20 cellular contexts compared by ENCODE assay signal in the genomic region with DNA sequence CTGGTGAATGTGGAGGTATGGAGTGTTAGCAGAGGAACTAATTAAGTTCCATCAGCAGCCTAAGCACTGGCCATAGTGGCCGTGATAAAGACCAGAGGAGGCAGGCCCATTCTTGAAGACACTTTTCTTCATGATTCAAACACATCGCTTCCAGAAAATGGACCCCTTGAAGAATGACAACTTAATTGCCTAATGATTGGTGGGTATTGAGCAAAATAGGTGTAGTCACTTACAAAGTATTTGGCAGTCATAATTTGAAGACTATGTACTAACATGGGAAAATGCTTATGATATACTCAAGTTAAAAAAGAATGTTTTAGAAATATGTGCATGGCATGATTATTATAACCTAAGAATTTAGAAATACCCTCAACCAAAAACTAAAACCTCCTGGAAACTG. TPM values are rescaled to one million over a fixed set of nuclear protein-coding genes. Genes with fewer than 3 reads are reported as not detected.
"Had no signal": no experiment of that assay in that cellular context is flagged by ENCODE, and none has a peak within 500 bp of the region (broad histone marks: within the 10 kb centered on the region; RNA-seq: fewer than 3 reads in every experiment).

No MANE protein-coding gene starts in this region.

- H3K36me3 ChIP-seq: gastrocnemius medialis, heart right ventricle, ovary, suprapubic skin, tibial artery, upper lobe of right lung, vagina had no signal

- H3K4me3 ChIP-seq: coronary artery, gastrocnemius medialis, heart right ventricle, mucosa of descending colon, ovary, smooth muscle cell, suprapubic skin, tibial artery, upper lobe of right lung, vagina had no signal

- H3K9me3 ChIP-seq: gastrocnemius medialis, heart right ventricle, mucosa of descending colon, ovary, suprapubic skin, tibial artery, upper lobe of right lung, vagina had no signal

- H3K27me3 ChIP-seq: gastrocnemius medialis, ovary, suprapubic skin, tibial artery, vagina had no signal

- H3K4me2 ChIP-seq: smooth muscle cell had no signal

- ATAC-seq: gastrocnemius medialis; heart right ventricle; left lobe of liver; mucosa of descending colon; naive thymus-derived CD8-positive, alpha-beta T cell; right cardiac atrium; upper lobe of right lung had no signal

- H3K4me1 ChIP-seq: gastrocnemius medialis, heart right ventricle, suprapubic skin, tibial artery, upper lobe of right lung, vagina had no signal

- DNase-seq: effector CD4-positive, alpha-beta T cell; endodermal cell; gastrocnemius medialis; heart right ventricle; hypothalamus; islet precursor cell; mammary epithelial cell; mucosa of descending colon; naive thymus-derived CD8-positive, alpha-beta T cell; ovary; right cardiac atrium; stimulated activated CD4-positive, alpha-beta T cell treated with anti-CD3 and anti-CD28 coated beads, Interleukin-2, amount 100 ng/mL, for 48 hours; stimulated activated naive CD4-positive, alpha-beta T cell treated with Interleukin-2 at 50 U/mL for 16 hours; tibial artery; upper lobe of right lung had no signal

- H3K27ac ChIP-seq: coronary artery, gastrocnemius medialis, heart right ventricle, ovary, suprapubic skin, tibial artery, upper lobe of right lung, vagina had no signal

RNA-seq across cellular contexts. Expression of a gene that starts 44.8 kb away (rescaled TPM):
- polyA plus RNA-seq: mammary epithelial cell; naive thymus-derived CD8-positive, alpha-beta T cell had no signal
